ENCODE assay signal across 1 cellular context in the genomic region with DNA sequence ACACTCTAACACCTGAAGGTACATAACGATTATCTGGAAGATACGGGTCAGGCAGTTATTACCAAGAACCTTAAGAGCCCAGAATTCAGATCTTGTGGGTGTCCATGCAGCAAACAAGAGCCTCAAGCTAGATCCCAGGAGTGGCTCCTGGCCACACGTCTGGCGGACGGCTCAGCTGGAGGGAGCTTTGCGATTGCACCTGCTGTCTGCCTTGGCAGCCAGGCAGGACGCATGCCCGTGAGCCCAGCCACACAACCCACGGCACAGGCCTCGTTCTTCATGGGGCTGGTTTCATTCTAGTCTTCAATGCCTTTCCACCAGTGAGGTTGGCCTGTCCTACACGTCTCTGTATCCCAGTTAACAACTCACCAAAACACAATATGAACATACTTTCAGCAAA.
TF ChIP-seq lines count a peak whose summit lies in the region.

No MANE protein-coding gene starts in this region.

TF ChIP-seq in K562, 482 proteins besides CTCF, POLR2A, EP300 and RAD21:
- TF ChIP-seq, protein P1, sequence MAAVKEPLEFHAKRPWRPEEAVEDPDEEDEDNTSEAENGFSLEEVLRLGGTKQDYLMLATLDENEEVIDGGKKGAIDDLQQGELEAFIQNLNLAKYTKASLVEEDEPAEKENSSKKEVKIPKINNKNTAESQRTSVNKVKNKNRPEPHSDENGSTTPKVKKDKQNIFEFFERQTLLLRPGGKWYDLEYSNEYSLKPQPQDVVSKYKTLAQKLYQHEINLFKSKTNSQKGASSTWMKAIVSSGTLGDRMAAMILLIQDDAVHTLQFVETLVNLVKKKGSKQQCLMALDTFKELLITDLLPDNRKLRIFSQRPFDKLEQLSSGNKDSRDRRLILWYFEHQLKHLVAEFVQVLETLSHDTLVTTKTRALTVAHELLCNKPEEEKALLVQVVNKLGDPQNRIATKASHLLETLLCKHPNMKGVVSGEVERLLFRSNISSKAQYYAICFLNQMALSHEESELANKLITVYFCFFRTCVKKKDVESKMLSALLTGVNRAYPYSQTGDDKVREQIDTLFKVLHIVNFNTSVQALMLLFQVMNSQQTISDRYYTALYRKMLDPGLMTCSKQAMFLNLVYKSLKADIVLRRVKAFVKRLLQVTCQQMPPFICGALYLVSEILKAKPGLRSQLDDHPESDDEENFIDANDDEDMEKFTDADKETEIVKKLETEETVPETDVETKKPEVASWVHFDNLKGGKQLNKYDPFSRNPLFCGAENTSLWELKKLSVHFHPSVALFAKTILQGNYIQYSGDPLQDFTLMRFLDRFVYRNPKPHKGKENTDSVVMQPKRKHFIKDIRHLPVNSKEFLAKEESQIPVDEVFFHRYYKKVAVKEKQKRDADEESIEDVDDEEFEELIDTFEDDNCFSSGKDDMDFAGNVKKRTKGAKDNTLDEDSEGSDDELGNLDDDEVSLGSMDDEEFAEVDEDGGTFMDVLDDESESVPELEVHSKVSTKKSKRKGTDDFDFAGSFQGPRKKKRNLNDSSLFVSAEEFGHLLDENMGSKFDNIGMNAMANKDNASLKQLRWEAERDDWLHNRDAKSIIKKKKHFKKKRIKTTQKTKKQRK (IDR thresholded peaks at IDR 0.05; ENCODE audit: borderline replicate concordance, low read depth, low read length), result no peak
- no peak for TF ChIP-seq POLR2B (IDR thresholded peaks at IDR 0.05; ENCODE audit: low read depth, partially characterized antibody)
- no peak for TF ChIP-seq NEUROD1 (IDR thresholded peaks at IDR 0.05; ENCODE audit: borderline replicate concordance, low read depth, low read length, partially characterized antibody)
- TF ChIP-seq ZNF197 (CRISPR knock-in tag; IDR thresholded peaks at IDR 0.05; ENCODE audit: low read depth), result no peak
- TF ChIP-seq FOXO4 (CRISPR knock-in tag; IDR thresholded peaks at IDR 0.05), result no peak
- TF ChIP-seq ATF1 (CRISPR knock-in tag; IDR thresholded peaks at IDR 0.05), result no peak
- TF ChIP-seq ATF1 (tag; IDR thresholded peaks at IDR 0.05), result no peak
- peak; percentile 60 for TF ChIP-seq RBFOX2 (IDR thresholded peaks at IDR 0.05; ENCODE audit: low read depth, low read length)
- TF ChIP-seq KAT8 (IDR thresholded peaks at IDR 0.05; ENCODE audit: low read depth), result no peak
- no peak for TF ChIP-seq MCM3 (IDR thresholded peaks at IDR 0.05)
- TF ChIP-seq POLR2G (IDR thresholded peaks at IDR 0.05; ENCODE audit: low read depth, low read length), result peak; percentile 54
- no peak for TF ChIP-seq PBX2 (CRISPR knock-in tag; IDR thresholded peaks at IDR 0.05; ENCODE audit: low read depth)
- TF ChIP-seq PBX2 (tag; conservative IDR thresholded peaks at IDR 0.05; ENCODE audit: low read depth), result no peak
- no peak for TF ChIP-seq SIN3A (IDR thresholded peaks at IDR 0.05; ENCODE audit: borderline replicate concordance in 2 of 2, control insufficient read depth in 1 of 2, low read depth in 2 of 2, low read length in 2 of 2)
- no peak for TF ChIP-seq GATAD2B (IDR thresholded peaks at IDR 0.05; ENCODE audit: borderline replicate concordance)
- TF ChIP-seq MIER1 (IDR thresholded peaks at IDR 0.05; ENCODE audit: low read depth), result no peak
- TF ChIP-seq U2AF1 (optimal IDR thresholded peaks at IDR 0.05; ENCODE audit: low read depth, low read length), result no peak
- 0 out of 2 replicates have a peak, but pooled peaks have one; percentile 20 for TF ChIP-seq PML (IDR thresholded peaks at IDR 0.05; ENCODE audit: low read length)
- no peak for TF ChIP-seq XRCC4 (IDR thresholded peaks at IDR 0.05; ENCODE audit: extremely low read depth, insufficient read depth, insufficient read length)
